8 cellular contexts compared by ENCODE assay signal in the genomic region with DNA sequence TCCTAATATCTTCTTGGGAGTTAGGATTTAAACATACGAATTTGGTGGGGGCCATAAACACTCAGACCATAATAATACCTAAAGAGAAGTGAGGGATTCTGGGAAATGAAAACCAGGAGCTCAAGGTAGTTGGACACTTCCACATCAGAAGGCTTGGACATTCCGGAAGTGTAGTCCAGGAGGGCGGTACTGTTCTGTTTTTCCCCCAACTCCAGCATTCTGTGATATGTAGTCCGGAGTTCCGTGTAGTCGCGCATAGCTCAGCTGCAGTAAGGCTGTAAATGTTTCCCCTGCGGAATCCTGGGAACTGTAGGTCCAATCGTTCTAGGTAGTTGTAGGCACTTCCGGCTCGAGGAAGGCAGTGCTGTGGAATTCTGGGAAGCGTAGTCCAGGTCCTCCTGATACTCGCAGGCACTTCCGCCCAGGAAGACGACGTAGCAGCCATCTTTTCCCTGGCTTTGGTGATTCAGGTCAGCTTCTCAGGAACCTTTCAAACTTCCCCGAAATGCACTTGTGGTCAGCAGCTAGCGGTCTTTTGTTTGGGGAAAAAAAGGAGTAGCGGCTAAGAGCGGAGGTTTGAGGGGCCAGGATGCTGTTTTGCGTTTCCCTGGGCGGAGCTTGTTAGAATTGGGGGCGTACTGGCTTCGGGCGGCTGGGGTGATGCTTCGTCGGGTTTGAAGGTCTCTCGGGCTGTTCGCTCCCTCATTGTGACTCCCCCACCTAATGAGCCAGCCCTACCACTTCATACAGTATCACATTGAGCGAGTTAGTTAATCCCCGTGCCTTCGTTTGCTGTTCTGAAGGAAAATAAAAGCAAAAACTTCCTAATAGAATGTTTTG. TPM values are rescaled to one million over a fixed set of nuclear protein-coding genes. Genes with fewer than 3 reads are reported as not detected.
DNase-seq lines count a peak whose midpoint lies in the region; ATAC-seq and TF ChIP-seq lines count a peak whose summit lies in the region.

A gene (plus strand): TSS at position 428 of the 840 bp plus-strand sequence. CDS start 4,981 bp downstream, outside the sequence.

- H3K4me3 ChIP-seq in coronary artery = peak within 1 kb of the TSS; percentile 84

- ATAC-seq in GM19043 (IDR thresholded peaks at IDR 0.05; ENCODE audit: low read depth, unreplicated experiment) (peak; percentile 80), HG03432 (IDR thresholded peaks at IDR 0.05; ENCODE audit: unreplicated experiment) (peak; percentile 89), left colon (peak; percentile 99)

- no peak for TF ChIP-seq CTCF in coronary artery (IDR thresholded peaks at IDR 0.05)

- DNase-seq in AG20443 (ENCODE audit: low spot score) (peak; percentile 96), NCI-H524 (lab: John Stamatoyannopoulos, UW) (peak; percentile 96 to 98), coronary artery (ENCODE audit: low spot score) (peak; percentile 93), left colon (peak; percentile 83 to 96)
- peak; percentile 79 to 82 for DNase-seq in activated CD4-positive, alpha-beta T cell treated with anti-CD3 and anti-CD28 coated beads for 4 hours
- DNase-seq in stimulated activated CD4-positive, alpha-beta T cell treated with anti-CD3 and anti-CD28 coated beads, Interleukin-1b, Interleukin-23, amount 100 ng/mL, for 48 hours = peak; percentile 87

- intact Hi-C loops in left colon (cut with DNase I, micrococcal nuclease) = loop anchor here in 1 of 2 donors (5.0 kb wide), 1 partner anchor 42 kb away; no protein-coding TSS in a partner anchor

- H3K27ac ChIP-seq in coronary artery = peak within 1 kb of the TSS; percentile 87 to 90

RNA-seq across cellular contexts. Expression of the gene that starts here (rescaled TPM):
- 10 to 100 TPM; 16.1 to 20.3 TPM for total RNA-seq in left colon

Comparison
In these comparisons a context has a peak if more than half of its experiments do, and no peak if none do; other contexts are left out.
1. Peak in every context shown above with its lines: DNase-seq, ATAC-seq, H3K4me3 ChIP-seq and H3K27ac ChIP-seq.